ENCODE assay signal across 8 cellular contexts in genomic region chr17:4796550-4796915, GRCh38. TPM values are rescaled to one million over a fixed set of nuclear protein-coding genes. Genes with fewer than 3 reads are reported as not detected.
DNase-seq lines count a peak whose midpoint lies in the region; ATAC-seq and TF ChIP-seq lines count a peak whose summit lies in the region.

No MANE protein-coding gene starts in this region.

- ATAC-seq in activated T-cell treated with anti-CD3 and anti-CD28 coated beads, Interleukin-2, amount 50 U/mL, for 4 hours = peak; percentile 40 to 44
- ATAC-seq in left colon = peak; percentile 34
- peak; percentile 43 for ATAC-seq in stimulated activated naive CD8-positive, alpha-beta T cell treated with anti-CD3 and anti-CD28 coated beads, Interleukin-15, amount 100 ng/mL, for 72 hours

- peak overlapping the region; percentile 90 for H3K9ac ChIP-seq in mammary epithelial cell (ENCODE audit: insufficient read depth, low read length)

- peaks cover 3% of the 10 kb centered on the region for H3K36me3 ChIP-seq in mammary epithelial cell (ENCODE audit: insufficient read depth, low read length)

- dilution Hi-C loops in mammary epithelial cell (cut with HindIII; ENCODE audit: low sequenced_read_pairs) = no loop called here

- TF ChIP-seq CTCF in mammary epithelial cell (conservative IDR thresholded peaks at IDR 0.05 in 1 of 2, IDR thresholded peaks at IDR 0.05 in 1 of 2; ENCODE audit: extremely low read depth in 1 of 2, insufficient read depth in 1 of 2, low read depth in 1 of 2, low read length in 2 of 2) = no peak

- H3K27me3 ChIP-seq in mammary epithelial cell (ENCODE audit: insufficient read depth, low read length) = no peaks in the 10 kb centered on the region

- H3K4me2 ChIP-seq in mammary epithelial cell (ENCODE audit: insufficient read depth, low read depth, low read length) = peak overlapping the region; percentile 74

- H3K4me3 Mint-ChIP-seq in activated T-cell treated with anti-CD3 and anti-CD28 coated beads, Interleukin-2, amount 50 U/mL, for 4 hours = peak overlapping the region; percentile 100
- peak overlapping the region; percentile 99 for H3K4me3 Mint-ChIP-seq in stimulated activated naive CD8-positive, alpha-beta T cell treated with anti-CD3 and anti-CD28 coated beads, Interleukin-15, amount 100 ng/mL, for 72 hours

- H3K27ac ChIP-seq in mammary epithelial cell (ENCODE audit: insufficient read depth, low read depth, low read length) = peak overlapping the region; percentile 74

- peaks cover 7% of the 10 kb centered on the region for H3K4me1 ChIP-seq in mammary epithelial cell (ENCODE audit: insufficient read depth, low read length)

- peak overlapping the region; percentile 99 to 100 for H3K27ac Mint-ChIP-seq in stimulated activated naive CD8-positive, alpha-beta T cell treated with anti-CD3 and anti-CD28 coated beads, Interleukin-15, amount 100 ng/mL, for 72 hours

- peaks cover 13% of the 10 kb centered on the region for H3K36me3 Mint-ChIP-seq in activated T-cell treated with anti-CD3 and anti-CD28 coated beads, Interleukin-2, amount 50 U/mL, for 4 hours (ENCODE audit: insufficient read depth)

- CTCF ChIA-PET in mammary epithelial cell (lab: Charles Lee; ENCODE audit: low non-redundant PET) = interaction anchor here (0.6 kb wide), 1 partner anchor 65 kb away, joined by 4 read pairs; no protein-coding TSS in a partner anchor

- H3K9me3 ChIP-seq in mammary epithelial cell (replicated peaks; ENCODE audit: insufficient read depth, low read length) = no peaks in the 10 kb centered on the region

- intact Hi-C loops in mammary epithelial cell (cut with micrococcal nuclease) = loop anchor here (1.0 to 10.0 kb wide), 3 partner anchors 10 to 232 kb away; partner anchors contain the start of gene GGT6
- intact Hi-C loops in left colon (cut with DNase I, micrococcal nuclease) = no loop called here

- peak overlapping the region; percentile 84 to 96 (median 85) for H3K4me3 ChIP-seq in mammary epithelial cell (replicated peaks in 1 of 3; ENCODE audit: insufficient read depth in 1 of 3, low read depth in 2 of 3, low read length in 3 of 3)

- 0% methylated on average over 7 of the region's 7 CpGs for WGBS in mammary epithelial cell (ENCODE audit: low coverage, missing lambda C conversion rate)

- in situ Hi-C loops in mammary epithelial cell (cut with MboI; ENCODE audit: low sequenced_read_pairs in 2 of 2) = no loop called here

- no peaks in the 10 kb centered on the region for H3K9me3 Mint-ChIP-seq in activated T-cell treated with anti-CD3 and anti-CD28 coated beads, Interleukin-2, amount 50 U/mL, for 4 hours
- H3K9me3 Mint-ChIP-seq in stimulated activated naive CD8-positive, alpha-beta T cell treated with anti-CD3 and anti-CD28 coated beads, Interleukin-15, amount 100 ng/mL, for 72 hours = no peaks in the 10 kb centered on the region

- H3K4me1 Mint-ChIP-seq in activated T-cell treated with anti-CD3 and anti-CD28 coated beads, Interleukin-2, amount 50 U/mL, for 4 hours (ENCODE audit: low read depth) = peaks cover 9% of the 10 kb centered on the region
- H3K4me1 Mint-ChIP-seq in stimulated activated naive CD8-positive, alpha-beta T cell treated with anti-CD3 and anti-CD28 coated beads, Interleukin-15, amount 100 ng/mL, for 72 hours = peaks cover 27% of the 10 kb centered on the region

- H3K79me2 ChIP-seq in mammary epithelial cell (ENCODE audit: insufficient read depth, low read length) = peaks cover 22% of the 10 kb centered on the region

- H3K27me3 Mint-ChIP-seq in activated T-cell treated with anti-CD3 and anti-CD28 coated beads, Interleukin-2, amount 50 U/mL, for 4 hours (ENCODE audit: low read depth) = peaks cover 2% of the 10 kb centered on the region
- H3K27me3 Mint-ChIP-seq in stimulated activated naive CD8-positive, alpha-beta T cell treated with anti-CD3 and anti-CD28 coated beads, Interleukin-15, amount 100 ng/mL, for 72 hours = no peaks in the 10 kb centered on the region

- H2AFZ ChIP-seq in mammary epithelial cell (ENCODE audit: low read depth, low read length) = peak overlapping the region; percentile 93

- H4K20me1 ChIP-seq in mammary epithelial cell (ENCODE audit: insufficient read depth, low read length) = no peaks in the 10 kb centered on the region

- BruUV-seq in mammary epithelial cell (replicated peaks; lab: Mats Ljungman, UMichigan) = no TSS peak

- DNase-seq in activated T-cell treated with anti-CD3 and anti-CD28 coated beads, Interleukin-2, amount 50 U/mL, for 4 hours = no peak
- DNase-seq in activated T-cell treated with anti-CD3 and anti-CD28 coated beads, Interleukin-2, amount 50 U/mL, for 1 hour = no peak
- DNase-seq in mammary epithelial cell = peak; percentile 27
- no peak for DNase-seq in left colon
- peak in 1 of 2 donors; percentile 13 for DNase-seq in stimulated activated naive CD8-positive, alpha-beta T cell treated with anti-CD3 and anti-CD28 coated beads, Interleukin-15, amount 100 ng/mL, for 72 hours
- no peak for DNase-seq in pons (ENCODE audit: low spot score)
- no peak for DNase-seq in middle frontal gyrus (ENCODE audit: extremely low spot score, low spot score)

TF ChIP-seq in PFSK-1, 5 proteins besides CTCF, POLR2A, EP300 and RAD21:
- TF ChIP-seq FOXP2 (optimal IDR thresholded peaks at IDR 0.05; ENCODE audit: borderline replicate concordance, extremely low read depth, extremely low read length, insufficient read depth) (no peak), SIN3A (IDR thresholded peaks at IDR 0.05; ENCODE audit: borderline replicate concordance, insufficient read depth, low read length) (peak; percentile 30; the same call in 1 of the 2 replicates)

RNA-seq across cellular contexts. Expression of gene PSMB6, which starts 0.6 kb away (rescaled TPM):
- total RNA-seq in activated T-cell treated with anti-CD3 and anti-CD28 coated beads, Interleukin-2, amount 50 U/mL, for 4 hours = 100 to 1,000 TPM; 283 to 292 (median 291) TPM
- polyA plus RNA-seq in PFSK-1 (2012; ENCODE audit: insufficient read length, low read depth) = 345 TPM
- total RNA-seq in mammary epithelial cell (100 to 1,000 TPM; 104 to 144 TPM), left colon (10 to 100 TPM; 79.4 to 99.6 TPM)
- polyA plus RNA-seq in mammary epithelial cell = 277 TPM
- 140 TPM for polyA minus RNA-seq in mammary epithelial cell

RNA-seq across cellular contexts. Expression of gene GLTPD2, which starts 7.8 kb away (rescaled TPM):
- total RNA-seq in activated T-cell treated with anti-CD3 and anti-CD28 coated beads, Interleukin-2, amount 50 U/mL, for 4 hours = not detected
- 2.4 TPM for polyA plus RNA-seq in PFSK-1 (2012; ENCODE audit: insufficient read length, low read depth)
- not detected for total RNA-seq in mammary epithelial cell
- not detected for polyA plus RNA-seq in mammary epithelial cell
- not detected for polyA minus RNA-seq in mammary epithelial cell
- under 1 TPM; 0.49 to 0.61 TPM for total RNA-seq in left colon

RNA-seq across cellular contexts. Expression of gene VMO1, which starts 10.4 kb away (rescaled TPM):
- total RNA-seq in activated T-cell treated with anti-CD3 and anti-CD28 coated beads, Interleukin-2, amount 50 U/mL, for 4 hours = under 1 TPM in 1 of 3 donors, not detected in 2; 0.33 TPM
- polyA plus RNA-seq in PFSK-1 (2012; ENCODE audit: insufficient read length, low read depth) = 6.4 TPM
- total RNA-seq in mammary epithelial cell = under 1 TPM; 0.17 to 0.87 TPM
- polyA plus RNA-seq in mammary epithelial cell = 0.20 TPM
- polyA minus RNA-seq in mammary epithelial cell = not detected
- under 1 TPM; 0.73 to 0.79 TPM for total RNA-seq in left colon

RNA-seq across cellular contexts. Expression of gene PLD2, which starts 10.4 kb away (rescaled TPM):
- 10 to 100 TPM in 1 of 3 donors, 1 to 10 TPM in 2; 6.5 to 12.6 (median 8.9) TPM for total RNA-seq in activated T-cell treated with anti-CD3 and anti-CD28 coated beads, Interleukin-2, amount 50 U/mL, for 4 hours
- 30.2 TPM for polyA plus RNA-seq in PFSK-1 (2012; ENCODE audit: insufficient read length, low read depth)
- total RNA-seq in mammary epithelial cell (10 to 100 TPM; 22.2 to 42.9 TPM), left colon (10 to 100 TPM; 26.1 to 27.5 TPM)
- 24.2 TPM for polyA plus RNA-seq in mammary epithelial cell
- polyA minus RNA-seq in mammary epithelial cell = 26.6 TPM
